Comparison of ENCODE assay signal across 14 cellular contexts in the genomic region with DNA sequence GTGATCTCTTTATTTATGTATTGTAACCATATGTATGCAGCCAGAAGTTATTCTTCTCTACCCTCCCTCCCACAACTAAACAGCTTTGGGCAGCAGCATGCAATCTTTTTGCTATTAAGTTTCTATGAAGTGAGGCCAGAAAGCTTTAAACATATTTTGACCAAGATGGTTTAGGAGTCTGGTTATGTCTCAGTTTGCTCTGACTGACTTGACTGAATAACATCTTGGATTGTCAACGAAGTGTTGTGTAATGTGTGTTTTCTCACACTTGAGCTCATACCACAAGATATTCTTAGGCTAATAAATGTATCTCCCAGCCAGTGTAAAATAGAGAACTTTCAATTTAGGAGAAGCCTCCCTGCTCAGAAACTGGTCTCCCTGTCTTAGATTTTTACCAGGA.
DNase-seq lines count a peak whose midpoint lies in the region; ATAC-seq and TF ChIP-seq lines count a peak whose summit lies in the region.
"Had no signal": no experiment of that assay in that cellular context is flagged by ENCODE, and none has a peak within 500 bp of the region (broad histone marks: within the 10 kb centered on the region; RNA-seq: fewer than 3 reads in every experiment).

No MANE protein-coding gene starts in this region.

- no peak for ATAC-seq in HG03097 (IDR thresholded peaks at IDR 0.05; ENCODE audit: low FRiP score, unreplicated experiment)
- ATAC-seq: HCT116 had no signal

- H3K4me3 ChIP-seq in NB4 (ENCODE audit: low read depth, low read length) (no peak overlapping the region), choroid plexus epithelial cell (ENCODE audit: low read depth, low read length) (no peak overlapping the region)
- H3K4me3 ChIP-seq: GM12878, GM23248 had no signal

- TF ChIP-seq CTCF in NB4 (IDR thresholded peaks at IDR 0.05; ENCODE audit: low read depth, low read length) (no peak), choroid plexus epithelial cell (conservative IDR thresholded peaks at IDR 0.05; ENCODE audit: low read depth, low read length) (no peak)

- TF ChIP-seq POLR2A in NB4 (IDR thresholded peaks at IDR 0.05; ENCODE audit: extremely low read depth, insufficient read length), result no peak

- peak; percentile 18 for DNase-seq in GM03348 (ENCODE audit: low spot score)
- peak; percentile 9 for DNase-seq in NB4 (ENCODE audit: low read depth)
- peak; percentile 33 for DNase-seq in choroid plexus epithelial cell (ENCODE audit: low read depth)
- peak; percentile 69 for DNase-seq in iris pigment epithelial cell (ENCODE audit: low read depth)
- DNase-seq in NCI-H526 treated with DMSO at 0.1 percent for 48 hours (lab: John Stamatoyannopoulos, UW), result no peak
- no peak for DNase-seq in NCI-H1417 (lab: John Stamatoyannopoulos, UW)
- DNase-seq in glomerular visceral epithelial cell (ENCODE audit: extremely low spot score), result no peak
- DNase-seq: ACHN; BE2C; CD4-positive, alpha-beta memory T cell had no signal

Comparison
In these comparisons a context has a peak if more than half of its experiments do, and no peak if none do; other contexts are left out.
1. DNase-seq: peak in GM03348 (single experiment), NB4 (single experiment), choroid plexus epithelial cell (single experiment) and iris pigment epithelial cell (single experiment); none in NCI-H526 treated with DMSO at 0.1 percent for 48 hours (single experiment), NCI-H1417 (0 of 3) and glomerular visceral epithelial cell (single experiment).